ENCODE assay signal across 18 cellular contexts in the genomic region with DNA sequence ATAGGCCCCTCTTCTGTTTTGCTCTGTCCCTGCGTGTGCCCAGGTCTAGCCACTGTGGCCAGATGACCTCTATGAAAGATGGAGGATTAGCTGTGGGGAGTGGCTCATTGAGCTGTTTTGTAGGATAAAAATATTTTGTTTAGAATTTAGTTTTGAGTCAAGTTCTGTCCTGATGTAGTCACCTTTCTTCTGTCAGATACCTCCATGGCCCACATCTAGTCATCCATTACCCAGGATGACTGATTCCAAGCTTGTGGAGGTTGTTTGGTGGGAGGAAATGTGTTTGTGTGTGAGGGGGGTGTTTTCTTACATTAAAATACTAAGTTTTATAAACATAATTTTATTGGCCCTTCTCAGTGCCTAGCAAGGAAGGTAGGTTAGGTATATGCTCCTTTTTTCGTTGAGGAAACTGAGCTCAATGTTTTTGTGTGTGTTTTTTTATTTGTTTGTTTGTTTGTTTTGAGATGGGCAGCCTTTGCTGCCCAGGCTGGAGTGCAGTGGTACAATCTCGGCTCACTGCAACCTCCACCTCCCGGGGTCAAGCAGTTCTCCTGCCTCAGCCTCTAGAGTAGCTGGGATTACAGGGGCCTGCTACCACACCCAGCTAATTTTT.
"Had no signal": no experiment of that assay in that cellular context is flagged by ENCODE, and none has a peak within 500 bp of the region (broad histone marks: within the 10 kb centered on the region; RNA-seq: fewer than 3 reads in every experiment).

No MANE protein-coding gene starts in this region.

- H3K27me3 ChIP-seq: colonic mucosa, SJCRH30, suprapubic skin, upper lobe of right lung had no signal

- H3K4me1 ChIP-seq: colonic mucosa, upper lobe of right lung had no signal

- ATAC-seq: naive thymus-derived CD8-positive, alpha-beta T cell; right cardiac atrium; stimulated activated naive CD8-positive, alpha-beta T cell treated with anti-CD3 and anti-CD28 coated beads, Interleukin-15, Interleukin-2, amounts not matched to agents 100 U/mL and 50 U/mL, for 24 hours; T-helper 17 cell; upper lobe of right lung had no signal

- H3K4me2 ChIP-seq: smooth muscle cell had no signal

- H3K27me3 Mint-ChIP-seq: naive thymus-derived CD8-positive, alpha-beta T cell; progenitor cell of endocrine pancreas; T-helper 17 cell had no signal

- H3K4me3 Mint-ChIP-seq: naive thymus-derived CD8-positive, alpha-beta T cell; T-helper 17 cell had no signal

- DNase-seq: activated CD4-positive, alpha-beta T cell treated with anti-CD3 and anti-CD28 coated beads for 48 hours; activated gamma-delta T cell treated with Interleukin-2 at 50 U/mL for 16 hours; colonic mucosa; effector CD4-positive, alpha-beta T cell; foreskin fibroblast; kidney glomerular epithelial cell; mesenchymal stem cell; naive thymus-derived CD8-positive, alpha-beta T cell; right cardiac atrium; stimulated activated CD4-positive, alpha-beta T cell treated with anti-CD3 and anti-CD28 coated beads, Interleukin-4, amount 100 ng/mL, for 4 hours; stimulated activated CD8-positive, alpha-beta memory T cell treated with anti-CD3 and anti-CD28 coated beads, Interleukin-4, amount 100 ng/mL, for 48 hours; stimulated activated naive CD8-positive, alpha-beta T cell treated with anti-CD3 and anti-CD28 coated beads, Interleukin-15, Interleukin-2, amounts not matched to agents 100 U/mL and 50 U/mL, for 24 hours; T-helper 17 cell; upper lobe of right lung had no signal

- H3K27ac ChIP-seq: colonic mucosa, SJCRH30, suprapubic skin, upper lobe of right lung had no signal

- H3K27ac Mint-ChIP-seq: progenitor cell of endocrine pancreas had no signal

- H3K4me3 ChIP-seq: colonic mucosa, SJCRH30, smooth muscle cell, suprapubic skin, upper lobe of right lung had no signal

- H3K9me3 ChIP-seq: colonic mucosa, SJCRH30, suprapubic skin, upper lobe of right lung had no signal

- H3K9me3 Mint-ChIP-seq: naive thymus-derived CD8-positive, alpha-beta T cell had no signal
